8 cellular contexts compared by ENCODE assay signal in genomic region chr1:232880354-232880753, GRCh38.
DNase-seq lines count a peak whose midpoint lies in the region; ATAC-seq and TF ChIP-seq lines count a peak whose summit lies in the region.

No MANE protein-coding gene starts in this region.

- peaks cover 6% of the 10 kb centered on the region for H3K9me3 Mint-ChIP-seq in type B pancreatic cell

- no peaks in the 10 kb centered on the region for H3K36me3 Mint-ChIP-seq in type B pancreatic cell

- ATAC-seq in HG03571 (IDR thresholded peaks at IDR 0.05; ENCODE audit: unreplicated experiment): no peak

- POLR2A ChIA-PET in GM10248 (lab: Yijun Ruan, JAX): no interaction called here

- no peak overlapping the region for H3K27ac Mint-ChIP-seq in type B pancreatic cell

- peak; percentile 34 for TF ChIP-seq CTCF in GM10248 (IDR thresholded peaks at IDR 0.05; ENCODE audit: control extremely low read depth, extremely low read depth, low read depth, missing control alignments)
- peak; percentile 77 for TF ChIP-seq CTCF in type B pancreatic cell (conservative IDR thresholded peaks at IDR 0.05)

- no peak overlapping the region for H3K4me3 Mint-ChIP-seq in type B pancreatic cell

- peaks cover under 1% of the 10 kb centered on the region for H3K27me3 Mint-ChIP-seq in type B pancreatic cell

- H3K4me1 Mint-ChIP-seq in type B pancreatic cell (ENCODE audit: unreplicated experiment): peaks cover 3% of the 10 kb centered on the region

- peak; percentile 26 for DNase-seq in A172 (ENCODE audit: low spot score)
- DNase-seq in GM10248 (ENCODE audit: extremely low spot score): no peak
- peak; percentile 55 for DNase-seq in RPMI8226
- DNase-seq in germinal center (ENCODE audit: low spot score): peak; percentile 29
- DNase-seq in type B pancreatic cell (ENCODE audit: extremely low spot score, unreplicated experiment): no peak
- no peak for DNase-seq in kidney glomerular epithelial cell (lab: John Stamatoyannopoulos, UW)
- DNase-seq in NK-92 (lab: John Stamatoyannopoulos, UW; ENCODE audit: unreplicated experiment): no peak

- CTCF ChIA-PET in GM10248 (lab: Yijun Ruan, JAX): interaction anchor here (1.0 to 1.2 kb wide), 2 partner anchors 10 to 24 kb away, joined by 3 to 4 read pairs; no protein-coding TSS in a partner anchor

Comparison
In these comparisons a context has a peak if more than half of its experiments do, and no peak if none do; other contexts are left out.
1. DNase-seq: peak in A172 (single experiment), RPMI8226 (single experiment) and germinal center (single experiment); none in GM10248 (single experiment), type B pancreatic cell (single experiment), kidney glomerular epithelial cell (single experiment) and NK-92 (single experiment).